In genomic region chr19:14781713-14782536, GRCh38 we compare ENCODE assay signal across 21 cellular contexts. TPM values are rescaled to one million over a fixed set of nuclear protein-coding genes. Genes with fewer than 3 reads are reported as not detected.
"Had no signal": no experiment of that assay in that cellular context is flagged by ENCODE, and none has a peak within 500 bp of the region (broad histone marks: within the 10 kb centered on the region; RNA-seq: fewer than 3 reads in every experiment).

No MANE protein-coding gene starts in this region.

RNA-seq across cellular contexts. Expression of gene OR7A5, which starts 53.1 kb away (rescaled TPM):
- total RNA-seq: activated B cell treated with CpG ODN at 0.5 μM for 24 hours; activated CD4-positive, alpha-beta memory T cell treated with anti-CD3 and anti-CD28 coated beads for 36 hours; activated CD4-positive, alpha-beta T cell treated with anti-CD3 and anti-CD28 coated beads, Interleukin-2, amount 10 ng/mL, durations not matched to agents 24 days and 14 days; activated CD8-positive, alpha-beta memory T cell treated with anti-CD3 and anti-CD28 coated beads, Interleukin-2, amount 10 ng/mL, durations not matched to agents 7 days and 5 days; activated CD8-positive, alpha-beta T cell treated with anti-CD3 and anti-CD28 coated beads for 36 hours; activated naive CD4-positive, alpha-beta T cell treated with anti-CD3 and anti-CD28 coated beads for 36 hours; activated naive CD4-positive, alpha-beta T cell treated with anti-CD3 and anti-CD28 coated beads, Interleukin-2, amount 50 U/mL, for 72 hours; activated naive CD8-positive, alpha-beta T cell treated with anti-CD3 and anti-CD28 coated beads for 36 hours; activated T-cell treated with anti-CD3 and anti-CD28 coated beads, Interleukin-2, amount 50 U/mL, for 4 hours; activated T-cell treated with anti-CD3 and anti-CD28 coated beads, Interleukin-2, amount 50 U/mL, for 72 hours; activated T-helper 1 cell treated with anti-CD3 and anti-CD28 coated beads, Interleukin-12 subunit alpha, Interleukin-12 subunit beta, Interleukin-2, Interleukin-4 antibody, amounts not matched to agents 30 ng/mL and 10 ng/mL and 1 ng/mL, durations not matched to agents 14 hours and 24 hours and 36 hours; activated T-helper 17 cell treated with anti-CD3 and anti-CD28 coated beads, Interleukin-2, amount 50 U/mL, for 72 hours; aorta; astrocyte; body of pancreas; cardiac septum; cerebellum; T-cell; T-helper 1 cell treated with Interleukin-12 subunit alpha and Interleukin-12 subunit beta and Interleukin-4 antibody, amounts not matched to agents 30 ng/mL and 1 ng/mL, for 36 hours; T-helper 17 cell; T-helper 2 cell treated with Interferon-gamma antibody and Interleukin-4, amounts not matched to agents 100 ng/mL and 5 ng/mL, for 36 hours had no signal
- polyA plus RNA-seq: aorta had no signal

RNA-seq across cellular contexts. Expression of gene OR7C1, which starts 53.1 kb away (rescaled TPM):
- total RNA-seq: activated B cell treated with CpG ODN at 0.5 μM for 24 hours; activated CD4-positive, alpha-beta memory T cell treated with anti-CD3 and anti-CD28 coated beads for 36 hours; activated CD4-positive, alpha-beta T cell treated with anti-CD3 and anti-CD28 coated beads, Interleukin-2, amount 10 ng/mL, durations not matched to agents 24 days and 14 days; activated CD8-positive, alpha-beta memory T cell treated with anti-CD3 and anti-CD28 coated beads, Interleukin-2, amount 10 ng/mL, durations not matched to agents 7 days and 5 days; activated CD8-positive, alpha-beta T cell treated with anti-CD3 and anti-CD28 coated beads for 36 hours; activated naive CD4-positive, alpha-beta T cell treated with anti-CD3 and anti-CD28 coated beads for 36 hours; activated naive CD4-positive, alpha-beta T cell treated with anti-CD3 and anti-CD28 coated beads, Interleukin-2, amount 50 U/mL, for 72 hours; activated naive CD8-positive, alpha-beta T cell treated with anti-CD3 and anti-CD28 coated beads for 36 hours; activated T-cell treated with anti-CD3 and anti-CD28 coated beads, Interleukin-2, amount 50 U/mL, for 4 hours; activated T-cell treated with anti-CD3 and anti-CD28 coated beads, Interleukin-2, amount 50 U/mL, for 72 hours; activated T-helper 1 cell treated with anti-CD3 and anti-CD28 coated beads, Interleukin-12 subunit alpha, Interleukin-12 subunit beta, Interleukin-2, Interleukin-4 antibody, amounts not matched to agents 30 ng/mL and 10 ng/mL and 1 ng/mL, durations not matched to agents 14 hours and 24 hours and 36 hours; activated T-helper 17 cell treated with anti-CD3 and anti-CD28 coated beads, Interleukin-2, amount 50 U/mL, for 72 hours; aorta; astrocyte; body of pancreas; cerebellum; T-cell; T-helper 1 cell treated with Interleukin-12 subunit alpha and Interleukin-12 subunit beta and Interleukin-4 antibody, amounts not matched to agents 30 ng/mL and 1 ng/mL, for 36 hours; T-helper 17 cell; T-helper 2 cell treated with Interferon-gamma antibody and Interleukin-4, amounts not matched to agents 100 ng/mL and 5 ng/mL, for 36 hours had no signal
